Comparison of ENCODE assay signal across 22 cellular contexts in genomic region chr10:99119258-99119748, GRCh38.
A peak's percentile ranks its signal among the peaks of the same experiment; 100 is the strongest.
DNase-seq lines count a peak whose midpoint lies in the region; ATAC-seq, FAIRE-seq and TF ChIP-seq lines count a peak whose summit lies in the region.
"Had no signal": no experiment of that assay in that cellular context is flagged by ENCODE, and none has a peak within 500 bp of the region (broad histone marks: within the 10 kb centered on the region; RNA-seq: fewer than 3 reads in every experiment).

No MANE protein-coding gene starts in this region.

- FAIRE-seq in HepG2 (lab: Jason Lieb, UNC), result no peak
- FAIRE-seq: A549, D721Med, G401.6, GM12891, GM19239 had no signal

- POLR2A ChIA-PET in HepG2 (lab: Yijun Ruan, JAX), result no interaction called here

- no peak for TF ChIP-seq RAD21 in HepG2 (CRISPR knock-in tag; IDR thresholded peaks at IDR 0.05)

- H3K4me2 ChIP-seq in HepG2 (ENCODE audit: low read depth, low read length) (no peak overlapping the region), osteoblast (ENCODE audit: insufficient read depth, low read length) (no peak overlapping the region)
- H3K4me2 ChIP-seq: A549; BLaER1 treated with 17β-estradiol and CSF1 and Interleukin-3, amounts not matched to agents 10 nM and 100 nM had no signal

- intact Hi-C loops in HepG2 (cut with micrococcal nuclease; ENCODE audit: unreplicated experiment) (no loop called here), right lobe of liver (cut with DNase I) (no loop called here)

- TF ChIP-seq EP300 in HepG2 (IDR thresholded peaks at IDR 0.05; ENCODE audit: low read depth in 2 of 2, low read length in 2 of 2) (no peak), HepG2 (CRISPR knock-in tag; IDR thresholded peaks at IDR 0.05; ENCODE audit: borderline replicate concordance) (no peak)

- H3K27ac Mint-ChIP-seq in neural crest cell (ENCODE audit: unreplicated experiment), result peak overlapping the region; percentile 35
- H3K27ac Mint-ChIP-seq: B cell; CD4-positive, alpha-beta T cell; CD8-positive, alpha-beta T cell had no signal

- TF ChIP-seq CTCF in HepG2 (CRISPR knock-in tag; IDR thresholded peaks at IDR 0.05) (no peak), right lobe of liver (IDR thresholded peaks at IDR 0.05) (no peak), neural crest cell (conservative IDR thresholded peaks at IDR 0.05) (no peak), osteoblast (IDR thresholded peaks at IDR 0.05; ENCODE audit: extremely low read depth, low read depth, low read length) (no peak)

- no peaks in the 10 kb centered on the region for H3K36me3 Mint-ChIP-seq in neural crest cell (ENCODE audit: low read depth)
- H3K36me3 Mint-ChIP-seq: CD8-positive, alpha-beta T cell had no signal

- H2AFZ ChIP-seq in HepG2 (ENCODE audit: low read length) (no peak overlapping the region), osteoblast (ENCODE audit: low read length) (no peak overlapping the region)

- TF ChIP-seq POLR2A in HepG2 (IDR thresholded peaks at IDR 0.05; ENCODE audit: insufficient read depth in 1 of 2, low read depth in 2 of 2, low read length in 2 of 2), result no peak
- TF ChIP-seq POLR2A in right lobe of liver (IDR thresholded peaks at IDR 0.05), result no peak

- H3K4me3 Mint-ChIP-seq in neural crest cell, result no peak overlapping the region
- H3K4me3 Mint-ChIP-seq: B cell; CD4-positive, alpha-beta T cell; CD8-positive, alpha-beta T cell had no signal

- H3K9me3 Mint-ChIP-seq in neural crest cell, result peaks cover 15% of the 10 kb centered on the region
- H3K9me3 Mint-ChIP-seq: CD8-positive, alpha-beta T cell had no signal

- H3K79me2 ChIP-seq in HepG2 (ENCODE audit: insufficient read depth, low read length), result no peaks in the 10 kb centered on the region
- H3K79me2 ChIP-seq in osteoblast (ENCODE audit: insufficient read depth, low read length), result no peaks in the 10 kb centered on the region

- ATAC-seq in HepG2, result no peak
- no peak for ATAC-seq in right lobe of liver
- no peak for ATAC-seq in GM21367 (IDR thresholded peaks at IDR 0.05; ENCODE audit: unreplicated experiment)
- ATAC-seq: A549; CD8-positive, alpha-beta T cell had no signal

- DNase-seq in HepG2 (ENCODE audit: low spot score) (no peak), right lobe of liver (no peak), OCI-M1 (lab: John Stamatoyannopoulos, UW) (peak; percentile 60), neural crest cell (ENCODE audit: low read depth, low spot score) (no peak), osteoblast (ENCODE audit: insufficient read length, low spot score, missing footprints) (no peak)
- DNase-seq: AML-193; Caco-2; Calu3; CD4-positive, alpha-beta T cell; CD8-positive, alpha-beta T cell; DMS79 treated with DMSO at 0.1 percent for 48 hours; GF-D8 had no signal

- no TSS peak for BruUV-seq in HepG2 (replicated peaks; lab: Mats Ljungman, UMichigan)

- H3K36me3 ChIP-seq in HepG2 (replicated peaks in 1 of 2; ENCODE audit: control insufficient read depth in 1 of 2, insufficient read depth in 2 of 2, low read length in 2 of 2) (no peaks in the 10 kb centered on the region), right lobe of liver (no peaks in the 10 kb centered on the region), osteoblast (ENCODE audit: insufficient read depth, low read length) (no peaks in the 10 kb centered on the region)
- H3K36me3 ChIP-seq: BLaER1 treated with 17β-estradiol and CSF1 and Interleukin-3, amounts not matched to agents 10 nM and 100 nM had no signal

- CTCF ChIA-PET in HepG2 (lab: Yijun Ruan, JAX; ENCODE audit: low intra/inter-chr PET ratio, low total read pairs), result no interaction called here

- H3K9ac ChIP-seq in HepG2 (ENCODE audit: insufficient read depth, low read depth, low read length), result no peak overlapping the region
- H3K9ac ChIP-seq: BLaER1 treated with 17β-estradiol and CSF1 and Interleukin-3, amounts not matched to agents 10 nM and 100 nM had no signal

- H4K20me1 ChIP-seq in HepG2 (ENCODE audit: insufficient read depth, low read length) (no peaks in the 10 kb centered on the region), osteoblast (ENCODE audit: insufficient read depth, low read length) (no peaks in the 10 kb centered on the region)
- H4K20me1 ChIP-seq: BLaER1 treated with 17β-estradiol and CSF1 and Interleukin-3, amounts not matched to agents 10 nM and 100 nM had no signal

- H3K4me1 Mint-ChIP-seq in neural crest cell, result peaks cover 4% of the 10 kb centered on the region
- H3K4me1 Mint-ChIP-seq: B cell had no signal

- H3K4me3 ChIP-seq in HepG2 (replicated peaks in 1 of 3; ENCODE audit: insufficient read depth in 1 of 3, low read depth in 2 of 3, low read length in 3 of 3) (no peak overlapping the region), right lobe of liver (no peak overlapping the region), osteoblast (ENCODE audit: insufficient read depth, low read length) (no peak overlapping the region)
- H3K4me3 ChIP-seq: A549; BLaER1 treated with 17β-estradiol and CSF1 and Interleukin-3, amounts not matched to agents 10 nM and 100 nM had no signal

- in situ Hi-C loops in HepG2 (cut with HindIII; ENCODE audit: extremely low pct_ligation_motif_present, low pct_unique_long_range_greater_than_20kb), result no loop called here

- H3K27me3 ChIP-seq in HepG2 (ENCODE audit: control insufficient read depth in 1 of 2, insufficient read depth in 2 of 2, low read length in 2 of 2) (no peaks in the 10 kb centered on the region), right lobe of liver (peaks cover 0 to 2% of the 10 kb centered on the region in 2 donors), osteoblast (ENCODE audit: insufficient read depth, low read length) (no peaks in the 10 kb centered on the region)
- H3K27me3 ChIP-seq: BLaER1 treated with 17β-estradiol and CSF1 and Interleukin-3, amounts not matched to agents 10 nM and 100 nM had no signal

- H3K9me3 ChIP-seq in HepG2 (ENCODE audit: low read length), result peaks cover 8% of the 10 kb centered on the region; the same call in 1 of the 2 replicates
- H3K9me3 ChIP-seq in right lobe of liver, result no peaks in the 10 kb centered on the region
- no peaks in the 10 kb centered on the region for H3K9me3 ChIP-seq in osteoblast (ENCODE audit: low read depth, low read length)
- H3K9me3 ChIP-seq: A549 had no signal

- H3K4me1 ChIP-seq in HepG2 (ENCODE audit: insufficient read depth, low read length), result no peaks in the 10 kb centered on the region
- H3K4me1 ChIP-seq in right lobe of liver, result no peaks in the 10 kb centered on the region
- H3K4me1 ChIP-seq in osteoblast (ENCODE audit: insufficient read depth, low read length), result no peaks in the 10 kb centered on the region
- H3K4me1 ChIP-seq: A549, Caco-2 had no signal

- H3K27ac ChIP-seq in HepG2 (ENCODE audit: extremely low read length, insufficient read depth, low read length) (no peak overlapping the region), right lobe of liver (no peak overlapping the region), osteoblast (ENCODE audit: low read depth, low read length) (no peak overlapping the region)
- H3K27ac ChIP-seq: 22Rv1; A549; BLaER1 treated with 17β-estradiol and CSF1 and Interleukin-3, amounts not matched to agents 10 nM and 100 nM; C4-2B had no signal

- peaks cover 2% of the 10 kb centered on the region for H3K27me3 Mint-ChIP-seq in neural crest cell (ENCODE audit: low read depth)

TF ChIP-seq in HepG2, 621 proteins besides CTCF, POLR2A, EP300 and RAD21:
- TF ChIP-seq ZNF703 (CRISPR knock-in tag; IDR thresholded peaks at IDR 0.05; ENCODE audit: borderline replicate concordance), result no peak
- no peak for TF ChIP-seq ZMYM2 (CRISPR knock-in tag; IDR thresholded peaks at IDR 0.05)
- no peak for TF ChIP-seq ZBTB46 (CRISPR knock-in tag; IDR thresholded peaks at IDR 0.05; ENCODE audit: borderline replicate concordance)
- TF ChIP-seq ATF7 (IDR thresholded peaks at IDR 0.05), result peak; percentile 64
- TF ChIP-seq ATF7 (CRISPR knock-in tag; IDR thresholded peaks at IDR 0.05), result no peak
